8 cellular contexts compared by ENCODE assay signal in the genomic region with DNA sequence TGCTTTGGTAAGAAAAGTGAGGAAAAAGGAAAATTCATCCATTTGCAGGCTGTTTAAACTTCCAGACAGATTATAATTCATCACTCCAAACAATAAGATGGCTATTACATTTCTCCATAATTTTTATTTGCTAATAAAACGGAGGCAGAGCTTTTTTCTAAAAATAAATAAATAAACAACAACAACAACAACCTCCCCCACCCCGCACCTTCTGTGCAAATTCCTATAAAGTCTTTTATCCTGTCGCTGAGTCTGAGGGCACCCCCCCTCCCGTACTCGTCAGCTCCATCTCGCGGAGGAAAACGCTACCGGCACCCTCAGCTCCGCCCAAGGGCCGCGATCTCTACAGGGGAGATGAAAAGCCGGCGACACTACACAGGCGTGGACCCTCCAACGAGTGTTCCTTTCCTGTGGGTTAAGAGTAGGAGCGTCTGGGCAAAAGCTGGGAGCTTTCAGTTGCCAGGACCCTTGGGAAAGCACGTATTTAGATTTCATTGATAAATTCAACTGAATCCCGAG. TPM values are rescaled to one million over a fixed set of nuclear protein-coding genes. Genes with fewer than 3 reads are reported as not detected.
A peak's percentile ranks its signal among the peaks of the same experiment; 100 is the strongest.
DNase-seq lines count a peak whose midpoint lies in the region; ATAC-seq, FAIRE-seq and TF ChIP-seq lines count a peak whose summit lies in the region.

No MANE protein-coding gene starts in this region.

- H3K4me3 ChIP-seq in HUES6 (ENCODE audit: low read depth, low read length) (peak overlapping the region; percentile 100), NT2/D1 (ENCODE audit: insufficient read length, low read depth) (peak overlapping the region; percentile 65), H1 (ENCODE audit: extremely low read depth in 1 of 4, insufficient read depth in 2 of 4, low read depth in 3 of 4, low read length in 4 of 4) (peak overlapping the region; percentile 71 to 97 (median 75)), mesendoderm (ENCODE audit: low read length) (peak overlapping the region; percentile 68)

- DNase-seq in CD1c-positive myeloid dendritic cell (ENCODE audit: extremely low spot score) (peak; percentile 91), NT2/D1 (ENCODE audit: low read depth, low spot score) (peak; percentile 65), H1 (ENCODE audit: low read depth in 1 of 2, low spot score in 2 of 2) (peak; percentile 51 to 84), mesendoderm (peak; percentile 90)
- peak; percentile 57 for DNase-seq in activated CD8-positive, alpha-beta memory T cell treated with anti-CD3 and anti-CD28 coated beads, Interleukin-2, amount 50 U/mL, for 1 hour (ENCODE audit: extremely low read depth)
- peak; percentile 74 for DNase-seq in stimulated activated CD8-positive, alpha-beta memory T cell treated with anti-CD3 and anti-CD28 coated beads, Interleukin-15, amount 100 ng/mL, for 1 hour (ENCODE audit: low read depth)

- H4K8ac ChIP-seq in H1 (ENCODE audit: extremely low read depth, insufficient read depth, low read length) (no peak overlapping the region; the same call in 1 of the 2 replicates), mesendoderm (ENCODE audit: low read depth, low read length) (no peak overlapping the region)

- no peak overlapping the region for H4K91ac ChIP-seq in H1 (replicated peaks; ENCODE audit: insufficient read length, low read length)

- 2% methylated on average over 17 of the region's 19 CpGs; no CpG with 5 or more reads in 1 of the 2 experiments for WGBS in H1 (ENCODE audit: extremely low coverage in 1 of 2, insufficient coverage in 1 of 2, insufficient read length in 1 of 2, insufficient replicate concordance in 2 of 2, low coverage in 1 of 2, low lambda C conversion rate in 2 of 2, missing lambda C conversion rate in 1 of 2), 2 experiments
- WGBS in mesendoderm (ENCODE audit: extremely low coverage, insufficient coverage, low lambda C conversion rate): no CpG with 5 or more reads among the region's 19 CpGs

- no peak overlapping the region for H2AK5ac ChIP-seq in H1 (ENCODE audit: low read depth, low read length)
- no peak overlapping the region for H2AK5ac ChIP-seq in mesendoderm (ENCODE audit: low read length)

- H3K36me3 ChIP-seq in HUES6 (ENCODE audit: control insufficient read depth, insufficient read depth, low read length): no peaks in the 10 kb centered on the region
- H3K36me3 ChIP-seq in NT2/D1 (ENCODE audit: insufficient read depth, insufficient read length, low read length): peaks cover 17% of the 10 kb centered on the region
- H3K36me3 ChIP-seq in H1 (ENCODE audit: control insufficient read depth in 2 of 4, insufficient read depth in 4 of 4, low read length in 3 of 4): peaks cover 0 to 7% (median 0%) of the 10 kb centered on the region in 4 experiments; a peak in 1 of 8 replicates
- H3K36me3 ChIP-seq in mesendoderm (ENCODE audit: control insufficient read depth, insufficient read depth, low read length): no peaks in the 10 kb centered on the region

- no peak overlapping the region for H3K4ac ChIP-seq in H1 (replicated peaks; ENCODE audit: insufficient read length, low read depth, low read length)
- H3K4ac ChIP-seq in mesendoderm (ENCODE audit: low read depth, low read length): no peak overlapping the region

- H3K4me2 ChIP-seq in H1 (ENCODE audit: insufficient read depth in 1 of 2, low read depth in 2 of 2, low read length in 2 of 2) (peak overlapping the region; percentile 51 to 93), mesendoderm (ENCODE audit: low read length) (peak overlapping the region; percentile 77)

- H3K23ac ChIP-seq in H1 (ENCODE audit: insufficient read length): no peak overlapping the region
- H3K23ac ChIP-seq in mesendoderm (ENCODE audit: low read length): no peak overlapping the region

- ATAC-seq in GM21367 (IDR thresholded peaks at IDR 0.05; ENCODE audit: unreplicated experiment): peak; percentile 46

- H3K27ac ChIP-seq in HUES6 (ENCODE audit: low read depth, low read length) (no peak overlapping the region; the same call in 1 of the 2 replicates), H1 (ENCODE audit: low read depth, low read length) (no peak overlapping the region; the same call in 1 of the 2 replicates), mesendoderm (ENCODE audit: low read depth, low read length) (peak overlapping the region; percentile 84)

- H3K23me2 ChIP-seq in H1 (ENCODE audit: low read depth, low read length): peaks cover 7% of the 10 kb centered on the region

- no peak overlapping the region for H2BK15ac ChIP-seq in H1 (ENCODE audit: low read length)
- H2BK15ac ChIP-seq in mesendoderm (replicated peaks; ENCODE audit: low read depth): no peak overlapping the region

- H3K79me2 ChIP-seq in H1 (ENCODE audit: control insufficient read depth in 1 of 2, insufficient read depth in 2 of 2, low read length in 2 of 2) (peaks cover 7 to 32% of the 10 kb centered on the region in 2 experiments), mesendoderm (ENCODE audit: control insufficient read depth, insufficient read depth, low read length) (peaks cover 30% of the 10 kb centered on the region)

- H3K9me3 ChIP-seq in HUES6 (ENCODE audit: control insufficient read depth, insufficient read depth, low read depth, low read length) (no peaks in the 10 kb centered on the region), NT2/D1 (ENCODE audit: insufficient read depth, low read length) (no peaks in the 10 kb centered on the region), H1 (ENCODE audit: insufficient read depth in 2 of 2, low read depth in 1 of 2, low read length in 1 of 2) (no peaks in the 10 kb centered on the region)

- H2BK5ac ChIP-seq in H1 (ENCODE audit: low read depth, low read length) (no peak overlapping the region), mesendoderm (ENCODE audit: low read length) (no peak overlapping the region)

- TF ChIP-seq RAD21 in H1 (IDR thresholded peaks at IDR 0.05 in 1 of 2, conservative IDR thresholded peaks at IDR 0.05 in 1 of 2; ENCODE audit: low read depth in 2 of 2, low read length in 2 of 2): peak; percentile 67 to 74

- peak; percentile 78 to 85 (median 82) for TF ChIP-seq CTCF in H1 (IDR thresholded peaks at IDR 0.05; ENCODE audit: control extremely low read depth in 1 of 3, insufficient read depth in 1 of 3, low read depth in 1 of 3, low read length in 3 of 3)

- H4K5ac ChIP-seq in H1 (ENCODE audit: insufficient read length, low read depth, low read length): no peak overlapping the region
- no peak overlapping the region for H4K5ac ChIP-seq in mesendoderm (ENCODE audit: low read length)

- peaks cover 3 to 6% of the 10 kb centered on the region in 2 experiments for H4K20me1 ChIP-seq in H1 (replicated peaks in 1 of 2; ENCODE audit: control insufficient read depth in 1 of 2, insufficient read depth in 2 of 2, low read length in 2 of 2)

- H3K56ac ChIP-seq in H1 (replicated peaks; ENCODE audit: insufficient read length, low read depth, low read length) (no peak overlapping the region), mesendoderm (ENCODE audit: low read length) (peak overlapping the region; percentile 85)

- H3K79me1 ChIP-seq in H1 (ENCODE audit: low read depth, low read length) (no peaks in the 10 kb centered on the region), mesendoderm (ENCODE audit: low read length) (peaks cover 2% of the 10 kb centered on the region)

- H3K18ac ChIP-seq in H1 (ENCODE audit: extremely low read depth, low read length) (0 out of 2 replicates have a peak overlapping the region, but pooled peaks have one; percentile 62), mesendoderm (ENCODE audit: low read length) (peak overlapping the region; percentile 25)

- TF ChIP-seq POLR2A in H1 (IDR thresholded peaks at IDR 0.05; ENCODE audit: control extremely low read depth in 1 of 2, low read depth in 2 of 2, low read length in 2 of 2): peak in 1 of 2 experiments; percentile 33; a peak in 1 of 3 replicates

- no peak overlapping the region for H2BK20ac ChIP-seq in H1 (ENCODE audit: low read length)

- H2BK120ac ChIP-seq in H1 (replicated peaks; ENCODE audit: low read depth, low read length) (no peak overlapping the region), mesendoderm (ENCODE audit: low read depth, low read length) (no peak overlapping the region)

- H2AFZ ChIP-seq in H1 (ENCODE audit: low read length): peak overlapping the region; percentile 91

- POLR2A ChIA-PET in H1 (lab: Charles Lee; ENCODE audit: partially characterized antibody): interaction anchor here (0.6 to 1.7 kb wide), 7 partner anchors 10 to 388 kb away, joined by 3 to 7 read pairs (median 5); no protein-coding TSS in a partner anchor

- CTCF ChIA-PET in H1 (lab: Charles Lee; ENCODE audit: partially characterized antibody): interaction anchor here (0.6 to 1.8 kb wide), 28 partner anchors 9 to 420 kb away, joined by 3 to 11 read pairs (median 4); a partner anchor contains a TSS

- H2BK12ac ChIP-seq in H1 (ENCODE audit: low read depth, low read length): no peak overlapping the region

- TF ChIP-seq EP300 in H1 (IDR thresholded peaks at IDR 0.05; ENCODE audit: borderline replicate concordance in 1 of 2, low read depth in 2 of 2, low read length in 2 of 2): no peak

- H3K14ac ChIP-seq in H1 (ENCODE audit: insufficient read length): no peak overlapping the region

- H3K27me3 ChIP-seq in HUES6 (ENCODE audit: control insufficient read depth, insufficient read depth, low read length) (no peaks in the 10 kb centered on the region), NT2/D1 (ENCODE audit: insufficient read depth, insufficient read length) (peaks cover 2% of the 10 kb centered on the region), H1 (replicated peaks in 1 of 4; ENCODE audit: control insufficient read depth in 3 of 4, extremely low read depth in 1 of 4, insufficient read depth in 3 of 4, low read length in 3 of 4) (no peaks in the 10 kb centered on the region), mesendoderm (ENCODE audit: insufficient read depth, low read length, poor library complexity) (no peaks in the 10 kb centered on the region)

- H3K9ac ChIP-seq in HUES6 (ENCODE audit: low read length) (peak overlapping the region; percentile 84), NT2/D1 (ENCODE audit: insufficient read length, low read depth) (peak overlapping the region; percentile 88), H1 (replicated peaks in 1 of 4; ENCODE audit: extremely low read depth in 1 of 4, low read depth in 3 of 4, low read length in 3 of 4) (peak overlapping the region in 1 of 4 experiments; percentile 68; a peak in 2 of 7 replicates), mesendoderm (ENCODE audit: low read length) (peak overlapping the region; percentile 64)

- no peak for FAIRE-seq in H1 (lab: Jason Lieb, UNC)

- H3K4me1 ChIP-seq in HUES6 (ENCODE audit: control insufficient read depth, insufficient read depth, low read length): peaks cover 10% of the 10 kb centered on the region
- H3K4me1 ChIP-seq in NT2/D1 (ENCODE audit: insufficient read depth, insufficient read length): no peaks in the 10 kb centered on the region
- peaks cover 0 to 3% (median 0%) of the 10 kb centered on the region in 4 experiments; a peak in 1 of 7 replicates for H3K4me1 ChIP-seq in H1 (replicated peaks in 1 of 4; ENCODE audit: control insufficient read depth in 3 of 4, insufficient read depth in 4 of 4, low read length in 3 of 4)
- H3K4me1 ChIP-seq in mesendoderm (ENCODE audit: control insufficient read depth, low read depth, low read length): no peaks in the 10 kb centered on the region

RNA-seq across cellular contexts. Expression of a gene that starts 1.0 kb away (rescaled TPM):
- total RNA-seq in H1 (2021; fragmentation: NEBNext Ultra II Directional; extraction: Animal tissue kit (Norgen Biotek cat#: 25700)): 233 and 250 TPM in 2 replicates
- 162 and 342 TPM in 2 replicates for polyA plus RNA-seq in H1 (2011; rRNA removed)
- 243 TPM for polyA plus RNA-seq in H1 (2011; cell fraction: cytosol; rRNA removed)
- 62.7 TPM for polyA plus RNA-seq in H1 (2011; cell fraction: nucleus; rRNA removed)
- polyA plus RNA-seq in H1 (2012, experiment 1 of 2): 208 to 470 TPM (median 231 TPM) in 4 replicates
- polyA plus RNA-seq in H1 (2012, experiment 2 of 2): 68.4 TPM
- 292 TPM for polyA plus RNA-seq in H1 (2013, experiment 1 of 2)
- 344 TPM for polyA plus RNA-seq in H1 (2013, experiment 2 of 2)
- 130 and 165 TPM in 2 replicates for polyA minus RNA-seq in H1 (2011; rRNA and poly(A)+ RNA removed)
- polyA minus RNA-seq in H1 (2011; cell fraction: cytosol; rRNA and poly(A)+ RNA removed): 96.7 TPM
- 53.9 TPM for polyA minus RNA-seq in H1 (2011; cell fraction: nucleus; rRNA and poly(A)+ RNA removed)
- polyA plus RNA-seq in mesendoderm (2013, experiment 1 of 2): 161 TPM
- polyA plus RNA-seq in mesendoderm (2013, experiment 2 of 2): 155 TPM
